Comparison of ENCODE assay signal across 8 cellular contexts in the genomic region with DNA sequence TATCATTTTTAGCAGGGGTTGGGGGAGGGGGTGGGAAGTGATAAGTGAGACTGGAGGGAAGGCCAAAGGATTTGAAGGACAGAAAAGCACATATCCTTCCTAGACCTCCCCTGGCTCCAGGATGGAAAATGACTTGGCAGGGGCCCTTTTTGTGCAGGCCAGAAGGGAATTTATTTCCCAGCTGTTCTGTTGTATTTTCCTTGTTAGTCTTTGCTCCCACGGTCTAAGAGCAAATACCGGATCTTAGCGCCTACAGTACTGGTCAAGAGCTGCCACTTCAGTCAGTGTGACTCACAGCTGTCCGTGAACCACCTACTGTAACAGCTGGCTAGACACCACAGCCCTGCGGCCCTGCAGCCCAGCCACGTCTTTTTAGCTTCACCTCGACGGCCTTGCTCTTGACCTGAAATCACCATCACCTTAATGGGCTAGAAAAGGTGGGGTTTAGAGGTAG. TPM values are rescaled to one million over a fixed set of nuclear protein-coding genes. Genes with fewer than 3 reads are reported as not detected.
DNase-seq lines count a peak whose midpoint lies in the region; TF ChIP-seq lines count a peak whose summit lies in the region.

No MANE protein-coding gene starts in this region.

- H3K27ac ChIP-seq in Peyer's patch: peak overlapping the region in 2 of 4 donors; percentile 53
- H3K27ac ChIP-seq in CD8-positive, alpha-beta memory T cell (ENCODE audit: low read depth, low read length): no peak overlapping the region

- no peaks in the 10 kb centered on the region for H3K27me3 ChIP-seq in Peyer's patch
- no peaks in the 10 kb centered on the region for H3K27me3 ChIP-seq in CD8-positive, alpha-beta memory T cell (ENCODE audit: insufficient read depth, low read length, poor library complexity, severe bottlenecking)

- peak; percentile 89 for DNase-seq in EL
- peak in 2 of 3 donors; percentile 61 to 75 for DNase-seq in Peyer's patch
- peak; percentile 57 for DNase-seq in fibroblast of the conjunctiva (ENCODE audit: low read depth)
- no peak for DNase-seq in progenitor cell of endocrine pancreas (ENCODE audit: low spot score, unreplicated experiment)
- no peak for DNase-seq in CD8-positive, alpha-beta memory T cell
- DNase-seq in inferior parietal cortex (ENCODE audit: extremely low spot score): no peak
- DNase-seq in germinal center (ENCODE audit: low spot score): no peak
- DNase-seq in T1000 (lab: John Stamatoyannopoulos, UW): no peak

- peaks cover 0 to 28% (median 0%) of the 10 kb centered on the region in 4 donors for H3K4me1 ChIP-seq in Peyer's patch
- no peaks in the 10 kb centered on the region for H3K4me1 ChIP-seq in CD8-positive, alpha-beta memory T cell (ENCODE audit: insufficient read depth, low read length)

- no peaks in the 10 kb centered on the region for H3K36me3 ChIP-seq in Peyer's patch
- no peaks in the 10 kb centered on the region for H3K36me3 ChIP-seq in CD8-positive, alpha-beta memory T cell (ENCODE audit: insufficient read depth, low read length)

- no peaks in the 10 kb centered on the region for H3K27me3 Mint-ChIP-seq in progenitor cell of endocrine pancreas
- peaks cover 9 to 22% of the 10 kb centered on the region in 2 donors for H3K27me3 Mint-ChIP-seq in CD8-positive, alpha-beta memory T cell

- no peak overlapping the region for H3K4me3 ChIP-seq in Peyer's patch
- no peak overlapping the region for H3K4me3 ChIP-seq in CD8-positive, alpha-beta memory T cell (ENCODE audit: low read length)

- H3K9me3 ChIP-seq in Peyer's patch: no peaks in the 10 kb centered on the region
- H3K9me3 ChIP-seq in CD8-positive, alpha-beta memory T cell (ENCODE audit: low read length): no peaks in the 10 kb centered on the region

- CTCF ChIA-PET in CD8-positive, alpha-beta memory T cell (lab: Charles Lee): no interaction called here

- TF ChIP-seq POLR2A in Peyer's patch (IDR thresholded peaks at IDR 0.05): no peak

- no peaks in the 10 kb centered on the region for H3K36me3 Mint-ChIP-seq in progenitor cell of endocrine pancreas (ENCODE audit: insufficient read depth)
- H3K36me3 Mint-ChIP-seq in CD8-positive, alpha-beta memory T cell: no peaks in the 10 kb centered on the region

- peaks cover 40% of the 10 kb centered on the region for H3K4me1 Mint-ChIP-seq in progenitor cell of endocrine pancreas (ENCODE audit: low read depth)
- no peaks in the 10 kb centered on the region for H3K4me1 Mint-ChIP-seq in CD8-positive, alpha-beta memory T cell

- peak in 2 of 6 experiments; percentile 28 to 37 for TF ChIP-seq CTCF in Peyer's patch (IDR thresholded peaks at IDR 0.05)
- no peak for TF ChIP-seq CTCF in progenitor cell of endocrine pancreas (IDR thresholded peaks at IDR 0.05; ENCODE audit: unreplicated experiment)

- no peaks in the 10 kb centered on the region for H3K9me3 Mint-ChIP-seq in progenitor cell of endocrine pancreas (ENCODE audit: low read depth)
- no peaks in the 10 kb centered on the region for H3K9me3 Mint-ChIP-seq in CD8-positive, alpha-beta memory T cell

- H3K27ac Mint-ChIP-seq in progenitor cell of endocrine pancreas: peak overlapping the region; percentile 49
- H3K27ac Mint-ChIP-seq in CD8-positive, alpha-beta memory T cell: no peak overlapping the region

- POLR2A ChIA-PET in CD8-positive, alpha-beta memory T cell (lab: Charles Lee): no interaction called here

- H3K4me3 Mint-ChIP-seq in progenitor cell of endocrine pancreas (ENCODE audit: low read depth): no peak overlapping the region
- H3K4me3 Mint-ChIP-seq in CD8-positive, alpha-beta memory T cell: no peak overlapping the region

RNA-seq across cellular contexts. Expression of a gene that starts 51.0 kb away (rescaled TPM):
- total RNA-seq in Peyer's patch (10 to 100 TPM; 26.4 to 96.8 (median 61.2) TPM), progenitor cell of endocrine pancreas (138 and 139 TPM in 2 replicates)
- 1 to 10 TPM; 3.5 to 3.8 TPM for total RNA-seq in CD8-positive, alpha-beta memory T cell
- 1.1 TPM for polyA plus RNA-seq in CD8-positive, alpha-beta memory T cell

Comparison
In these comparisons a context has a peak if more than half of its experiments do, and no peak if none do; other contexts are left out.
1. DNase-seq: peak in EL (single experiment), Peyer's patch (2 of 3) and fibroblast of the conjunctiva (single experiment); none in progenitor cell of endocrine pancreas (single experiment), CD8-positive, alpha-beta memory T cell (0 of 5), inferior parietal cortex (single experiment), germinal center (single experiment) and T1000 (single experiment).
2. RNA of a gene that starts 51.0 kb away (total RNA-seq): 138 to 139 TPM in progenitor cell of endocrine pancreas and 26.4 to 96.8 TPM in Peyer's patch; 3.5 to 3.8 TPM in CD8-positive, alpha-beta memory T cell; every median in the first group is over 4 times any median in the second.